In genomic region chr9:114503009-114503408, GRCh38 we compare ENCODE assay signal across 10 cellular contexts. TPM values are rescaled to one million over a fixed set of nuclear protein-coding genes. Genes with fewer than 3 reads are reported as not detected.
DNase-seq lines count a peak whose midpoint lies in the region; ATAC-seq and TF ChIP-seq lines count a peak whose summit lies in the region.
"Had no signal": no experiment of that assay in that cellular context is flagged by ENCODE, and none has a peak within 500 bp of the region (broad histone marks: within the 10 kb centered on the region; RNA-seq: fewer than 3 reads in every experiment).

No MANE protein-coding gene starts in this region.

- peaks cover 6% of the 10 kb centered on the region; the same call in 1 of the 2 replicates for H3F3A ChIP-seq in DOHH2 (ENCODE audit: control insufficient read depth, insufficient read depth)

- no peaks in the 10 kb centered on the region for H3K36me3 ChIP-seq in DOHH2 (ENCODE audit: control insufficient read depth, low read length)
- H3K36me3 ChIP-seq in colonic mucosa, result no peaks in the 10 kb centered on the region
- no peaks in the 10 kb centered on the region for H3K36me3 ChIP-seq in parathyroid adenoma (ENCODE audit: control insufficient read depth, insufficient read depth, low read length)
- no peaks in the 10 kb centered on the region for H3K36me3 ChIP-seq in BE2C
- no peaks in the 10 kb centered on the region for H3K36me3 ChIP-seq in WERI-Rb-1

- H3K9me2 ChIP-seq in DOHH2 (replicated peaks; ENCODE audit: control insufficient read depth, low read length), result no peaks in the 10 kb centered on the region

- H4K20me1 ChIP-seq in DOHH2 (ENCODE audit: control insufficient read depth, insufficient read depth, low read depth, low read length), result no peaks in the 10 kb centered on the region

- intact Hi-C loops in colonic mucosa (cut with DNase I), result no loop called here

- ATAC-seq in GM18861 (IDR thresholded peaks at IDR 0.05; ENCODE audit: unreplicated experiment), result no peak
- ATAC-seq: right cardiac atrium had no signal

- H3K9ac ChIP-seq in colonic mucosa (ENCODE audit: low read depth in 2 of 2, low read length in 2 of 2) (no peak overlapping the region), parathyroid adenoma (no peak overlapping the region)

- H3K79me2 ChIP-seq in DOHH2 (ENCODE audit: control insufficient read depth, low read length) (no peaks in the 10 kb centered on the region), parathyroid adenoma (no peaks in the 10 kb centered on the region)

- H3K4me1 ChIP-seq in DOHH2 (ENCODE audit: control insufficient read depth, low read length) (peaks cover 23% of the 10 kb centered on the region), colonic mucosa (peaks cover 3% of the 10 kb centered on the region), parathyroid adenoma (no peaks in the 10 kb centered on the region), BE2C (no peaks in the 10 kb centered on the region)

- H3K27me3 ChIP-seq in DOHH2 (ENCODE audit: control insufficient read depth, low read length) (peaks cover 53% of the 10 kb centered on the region), colonic mucosa (no peaks in the 10 kb centered on the region), parathyroid adenoma (ENCODE audit: control insufficient read depth, insufficient read depth, low read length) (no peaks in the 10 kb centered on the region), BE2C (peaks cover 92% of the 10 kb centered on the region), WERI-Rb-1 (ENCODE audit: insufficient read depth, low read depth, severe bottlenecking) (peaks cover 12% of the 10 kb centered on the region)

- H3K4me2 ChIP-seq in DOHH2 (ENCODE audit: low read length), result 0 out of 2 replicates have a peak overlapping the region, but pooled peaks have one; percentile 3
- peak overlapping the region; percentile 37 for H3K4me2 ChIP-seq in parathyroid adenoma (ENCODE audit: low read length)

- no peak overlapping the region for H3K27ac ChIP-seq in DOHH2 (ENCODE audit: low read depth, low read length)
- H3K27ac ChIP-seq in colonic mucosa, result peak overlapping the region; percentile 6
- peak overlapping the region; percentile 61 for H3K27ac ChIP-seq in parathyroid adenoma
- H3K27ac ChIP-seq in WERI-Rb-1, result no peak overlapping the region

- no peaks in the 10 kb centered on the region for H3K9me3 ChIP-seq in DOHH2 (ENCODE audit: control insufficient read depth, insufficient read depth, low read length)
- H3K9me3 ChIP-seq in colonic mucosa, result no peaks in the 10 kb centered on the region
- H3K9me3 ChIP-seq in parathyroid adenoma (ENCODE audit: control insufficient read depth, low read length), result no peaks in the 10 kb centered on the region
- H3K9me3 ChIP-seq in BE2C, result no peaks in the 10 kb centered on the region
- no peaks in the 10 kb centered on the region for H3K9me3 ChIP-seq in WERI-Rb-1 (ENCODE audit: severe bottlenecking)

- peak overlapping the region; percentile 58 for H2AFZ ChIP-seq in parathyroid adenoma

- H3K4me3 ChIP-seq in DOHH2 (ENCODE audit: low read length), result no peak overlapping the region
- no peak overlapping the region for H3K4me3 ChIP-seq in colonic mucosa
- H3K4me3 ChIP-seq in parathyroid adenoma (ENCODE audit: low read depth, low read length), result no peak overlapping the region
- H3K4me3 ChIP-seq in BE2C (ENCODE audit: low read depth, low read length), result no peak overlapping the region
- no peak overlapping the region for H3K4me3 ChIP-seq in WERI-Rb-1 (ENCODE audit: low read depth, low read length)

- DNase-seq in NCI-H526 treated with DMSO at 0.1 percent for 48 hours (lab: John Stamatoyannopoulos, UW), result peak; percentile 26
- DNase-seq in colonic mucosa, result no peak
- DNase-seq in BE2C, result no peak
- no peak for DNase-seq in central memory CD4-positive, alpha-beta T cell
- DNase-seq in WERI-Rb-1, result no peak
- DNase-seq: right cardiac atrium, SIG-M5 had no signal

- no peak for TF ChIP-seq CTCF in DOHH2 (IDR thresholded peaks at IDR 0.05; ENCODE audit: low read depth, low read length, poor library complexity, severe bottlenecking)
- no peak for TF ChIP-seq CTCF in colonic mucosa (IDR thresholded peaks at IDR 0.05)
- no peak for TF ChIP-seq CTCF in parathyroid adenoma (IDR thresholded peaks at IDR 0.05)
- no peak for TF ChIP-seq CTCF in BE2C (IDR thresholded peaks at IDR 0.05; ENCODE audit: low read depth, low read length)
- TF ChIP-seq CTCF in WERI-Rb-1 (IDR thresholded peaks at IDR 0.05; ENCODE audit: low read depth, low read length), result no peak

RNA-seq across cellular contexts. Expression of gene WHRN, which starts 2.3 kb away (rescaled TPM):
- total RNA-seq in colonic mucosa, result 1 to 10 TPM; 3.3 to 3.6 TPM
- polyA plus RNA-seq in BE2C (2012; ENCODE audit: insufficient read depth, insufficient read length, low read depth), result 0.20 TPM

Comparison
In these comparisons a context has a peak if more than half of its experiments do, and no peak if none do; other contexts are left out.
1. H3K27ac ChIP-seq: peak in colonic mucosa (single experiment) and parathyroid adenoma (single experiment); none in DOHH2 (single experiment) and WERI-Rb-1 (single experiment).